8 cellular contexts compared by ENCODE assay signal in genomic region chr9:38393128-38393809, GRCh38. TPM values are rescaled to one million over a fixed set of nuclear protein-coding genes. Genes with fewer than 3 reads are reported as not detected.
DNase-seq lines count a peak whose midpoint lies in the region; ATAC-seq and TF ChIP-seq lines count a peak whose summit lies in the region.

No MANE protein-coding gene starts in this region.

- DNase-seq in DMS 273 (lab: John Stamatoyannopoulos, UW; ENCODE audit: unreplicated experiment) (peak; percentile 37), DMS 273 treated with DMSO at 0.1 percent for 48 hours (lab: John Stamatoyannopoulos, UW) (no peak), MG63 (peak; percentile 12), coronary artery (ENCODE audit: low spot score) (no peak), neural crest cell (ENCODE audit: low read depth, low spot score) (no peak), sciatic nerve (ENCODE audit: low spot score) (no peak), dermis blood vessel endothelial cell (no peak)

- H3K4me3 ChIP-seq in MG63 = peak overlapping the region; percentile 81
- peak overlapping the region; percentile 76 for H3K4me3 ChIP-seq in coronary artery

- intact Hi-C loops in sciatic nerve (cut with DNase I) = no loop called here

- H3K27me3 Mint-ChIP-seq in neural crest cell (ENCODE audit: low read depth) = peaks cover 3% of the 10 kb centered on the region

- TF ChIP-seq CTCF in coronary artery (IDR thresholded peaks at IDR 0.05) (no peak), neural crest cell (conservative IDR thresholded peaks at IDR 0.05) (no peak)

- H3K36me3 ChIP-seq in MG63 = peaks cover 39% of the 10 kb centered on the region

- no peaks in the 10 kb centered on the region for H3K27me3 ChIP-seq in MG63

- peaks cover 18% of the 10 kb centered on the region for H3K36me3 Mint-ChIP-seq in neural crest cell (ENCODE audit: low read depth)

- peak overlapping the region; percentile 95 for H3K4me3 Mint-ChIP-seq in neural crest cell

- no peak overlapping the region for H3K27ac Mint-ChIP-seq in neural crest cell (ENCODE audit: unreplicated experiment)

- no peak for ATAC-seq in GM21367 (IDR thresholded peaks at IDR 0.05; ENCODE audit: unreplicated experiment)
- ATAC-seq in sciatic nerve = no peak

- H3K4me1 Mint-ChIP-seq in neural crest cell = peaks cover 44% of the 10 kb centered on the region

- no peaks in the 10 kb centered on the region for H3K9me3 ChIP-seq in MG63

- no peaks in the 10 kb centered on the region for H3K9me3 Mint-ChIP-seq in neural crest cell

- H3K27ac ChIP-seq in coronary artery = peak overlapping the region; percentile 90 to 93

RNA-seq across cellular contexts. Expression of gene ALDH1B1, which starts 0.8 kb away (rescaled TPM):
- 61.3 and 79.0 TPM in 2 replicates for total RNA-seq in MG63 (2014; rRNA removed; shearing (Covaris generic); ENCODE audit: low replicate concordance)
- 32.9 and 37.3 TPM in 2 replicates for total RNA-seq in neural crest cell
- total RNA-seq in sciatic nerve = 9.3 TPM
- 12.1 and 18.3 TPM in 2 replicates for total RNA-seq in dermis blood vessel endothelial cell

RNA-seq across cellular contexts. Expression of gene IGFBPL1, which starts 31.0 kb away (rescaled TPM):
- total RNA-seq in MG63 (2014; rRNA removed; shearing (Covaris generic); ENCODE audit: low replicate concordance) = 0.95 and 2.3 TPM in 2 replicates
- total RNA-seq in neural crest cell (58.9 and 63.8 TPM in 2 replicates), sciatic nerve (not detected), dermis blood vessel endothelial cell (0.17 and 0.23 TPM in 2 replicates)

Comparison
In these comparisons a context has a peak if more than half of its experiments do, and no peak if none do; other contexts are left out.
1. DNase-seq: peak in DMS 273 (single experiment) and MG63 (single experiment); none in DMS 273 treated with DMSO at 0.1 percent for 48 hours (single experiment), coronary artery (single experiment), neural crest cell (single experiment), sciatic nerve (single experiment) and dermis blood vessel endothelial cell (single experiment).
2. RNA of gene IGFBPL1, which starts 31.0 kb away (total RNA-seq): 58.9 to 63.8 TPM in neural crest cell; 0.95 to 2.3 TPM in MG63, 0.17 to 0.23 TPM in dermis blood vessel endothelial cell and not detected in sciatic nerve (single experiment); every median in the first group is over 10 times any median in the second.